In the genomic region with DNA sequence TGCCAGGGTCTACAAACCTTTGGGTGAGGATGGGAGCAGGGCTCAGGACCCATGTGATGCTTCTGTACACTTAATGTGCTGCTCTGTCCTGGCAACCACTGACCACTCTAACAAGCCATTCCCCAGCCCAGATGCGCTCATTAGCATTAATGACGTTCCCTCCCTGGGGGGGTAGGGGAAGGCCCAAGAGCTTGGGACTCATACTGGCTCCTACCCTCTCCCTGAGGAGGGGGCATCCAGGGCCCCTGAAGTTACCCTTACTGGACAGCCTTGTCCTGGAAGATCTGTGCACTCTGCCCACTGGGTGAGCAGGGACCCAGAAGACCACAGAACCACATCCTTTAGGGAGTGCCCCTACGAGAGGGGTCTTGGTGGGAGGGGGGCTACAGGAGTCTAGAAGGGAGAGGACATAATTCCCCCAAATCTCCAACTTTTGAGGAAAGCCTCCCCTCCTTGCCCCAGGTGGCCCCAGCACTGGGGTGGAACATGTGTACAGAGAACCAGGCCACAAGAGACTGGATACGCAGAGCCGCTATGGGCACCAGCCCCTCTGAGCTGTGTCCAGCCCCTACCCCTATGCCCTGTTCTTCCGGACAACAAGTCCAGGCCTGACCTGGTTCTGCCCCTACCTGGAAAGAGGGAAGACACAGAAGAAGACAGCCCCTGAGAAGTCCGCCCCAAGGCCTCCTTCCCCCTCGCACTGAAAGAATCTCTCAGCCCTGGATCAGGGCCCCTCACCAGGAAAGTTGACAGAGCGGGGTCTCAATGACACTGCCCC, we compare ENCODE assay signal across 1 cellular context.
TF ChIP-seq lines count a peak whose summit lies in the region.

No MANE protein-coding gene starts in this region.

TF ChIP-seq in HepG2, 621 proteins besides CTCF, POLR2A, EP300 and RAD21 (continued from another document and continues in another):
- TF ChIP-seq, protein P1, sequence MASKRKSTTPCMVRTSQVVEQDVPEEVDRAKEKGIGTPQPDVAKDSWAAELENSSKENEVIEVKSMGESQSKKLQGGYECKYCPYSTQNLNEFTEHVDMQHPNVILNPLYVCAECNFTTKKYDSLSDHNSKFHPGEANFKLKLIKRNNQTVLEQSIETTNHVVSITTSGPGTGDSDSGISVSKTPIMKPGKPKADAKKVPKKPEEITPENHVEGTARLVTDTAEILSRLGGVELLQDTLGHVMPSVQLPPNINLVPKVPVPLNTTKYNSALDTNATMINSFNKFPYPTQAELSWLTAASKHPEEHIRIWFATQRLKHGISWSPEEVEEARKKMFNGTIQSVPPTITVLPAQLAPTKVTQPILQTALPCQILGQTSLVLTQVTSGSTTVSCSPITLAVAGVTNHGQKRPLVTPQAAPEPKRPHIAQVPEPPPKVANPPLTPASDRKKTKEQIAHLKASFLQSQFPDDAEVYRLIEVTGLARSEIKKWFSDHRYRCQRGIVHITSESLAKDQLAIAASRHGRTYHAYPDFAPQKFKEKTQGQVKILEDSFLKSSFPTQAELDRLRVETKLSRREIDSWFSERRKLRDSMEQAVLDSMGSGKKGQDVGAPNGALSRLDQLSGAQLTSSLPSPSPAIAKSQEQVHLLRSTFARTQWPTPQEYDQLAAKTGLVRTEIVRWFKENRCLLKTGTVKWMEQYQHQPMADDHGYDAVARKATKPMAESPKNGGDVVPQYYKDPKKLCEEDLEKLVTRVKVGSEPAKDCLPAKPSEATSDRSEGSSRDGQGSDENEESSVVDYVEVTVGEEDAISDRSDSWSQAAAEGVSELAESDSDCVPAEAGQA (IDR thresholded peaks at IDR 0.05; ENCODE audit: low read depth) = no peak
- TF ChIP-seq, protein P1 (CRISPR knock-in tag; IDR thresholded peaks at IDR 0.05; ENCODE audit: borderline replicate concordance) = no peak
- TF ChIP-seq, protein P2, sequence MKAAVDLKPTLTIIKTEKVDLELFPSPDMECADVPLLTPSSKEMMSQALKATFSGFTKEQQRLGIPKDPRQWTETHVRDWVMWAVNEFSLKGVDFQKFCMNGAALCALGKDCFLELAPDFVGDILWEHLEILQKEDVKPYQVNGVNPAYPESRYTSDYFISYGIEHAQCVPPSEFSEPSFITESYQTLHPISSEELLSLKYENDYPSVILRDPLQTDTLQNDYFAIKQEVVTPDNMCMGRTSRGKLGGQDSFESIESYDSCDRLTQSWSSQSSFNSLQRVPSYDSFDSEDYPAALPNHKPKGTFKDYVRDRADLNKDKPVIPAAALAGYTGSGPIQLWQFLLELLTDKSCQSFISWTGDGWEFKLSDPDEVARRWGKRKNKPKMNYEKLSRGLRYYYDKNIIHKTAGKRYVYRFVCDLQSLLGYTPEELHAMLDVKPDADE (CRISPR knock-in tag; IDR thresholded peaks at IDR 0.05) = no peak
- no peak for TF ChIP-seq MEIS1 (CRISPR knock-in tag; IDR thresholded peaks at IDR 0.05; ENCODE audit: borderline replicate concordance)
- TF ChIP-seq ZNF619 (CRISPR knock-in tag; IDR thresholded peaks at IDR 0.05) = no peak
- no peak for TF ChIP-seq ZNF20 (CRISPR knock-in tag; IDR thresholded peaks at IDR 0.05)
- TF ChIP-seq, protein P3, sequence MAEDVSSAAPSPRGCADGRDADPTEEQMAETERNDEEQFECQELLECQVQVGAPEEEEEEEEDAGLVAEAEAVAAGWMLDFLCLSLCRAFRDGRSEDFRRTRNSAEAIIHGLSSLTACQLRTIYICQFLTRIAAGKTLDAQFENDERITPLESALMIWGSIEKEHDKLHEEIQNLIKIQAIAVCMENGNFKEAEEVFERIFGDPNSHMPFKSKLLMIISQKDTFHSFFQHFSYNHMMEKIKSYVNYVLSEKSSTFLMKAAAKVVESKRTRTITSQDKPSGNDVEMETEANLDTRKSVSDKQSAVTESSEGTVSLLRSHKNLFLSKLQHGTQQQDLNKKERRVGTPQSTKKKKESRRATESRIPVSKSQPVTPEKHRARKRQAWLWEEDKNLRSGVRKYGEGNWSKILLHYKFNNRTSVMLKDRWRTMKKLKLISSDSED (CRISPR knock-in tag; IDR thresholded peaks at IDR 0.05) = no peak
- TF ChIP-seq, protein P4, sequence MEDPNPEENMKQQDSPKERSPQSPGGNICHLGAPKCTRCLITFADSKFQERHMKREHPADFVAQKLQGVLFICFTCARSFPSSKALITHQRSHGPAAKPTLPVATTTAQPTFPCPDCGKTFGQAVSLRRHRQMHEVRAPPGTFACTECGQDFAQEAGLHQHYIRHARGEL (CRISPR knock-in tag; IDR thresholded peaks at IDR 0.05) = no peak
- TF ChIP-seq, protein P5, sequence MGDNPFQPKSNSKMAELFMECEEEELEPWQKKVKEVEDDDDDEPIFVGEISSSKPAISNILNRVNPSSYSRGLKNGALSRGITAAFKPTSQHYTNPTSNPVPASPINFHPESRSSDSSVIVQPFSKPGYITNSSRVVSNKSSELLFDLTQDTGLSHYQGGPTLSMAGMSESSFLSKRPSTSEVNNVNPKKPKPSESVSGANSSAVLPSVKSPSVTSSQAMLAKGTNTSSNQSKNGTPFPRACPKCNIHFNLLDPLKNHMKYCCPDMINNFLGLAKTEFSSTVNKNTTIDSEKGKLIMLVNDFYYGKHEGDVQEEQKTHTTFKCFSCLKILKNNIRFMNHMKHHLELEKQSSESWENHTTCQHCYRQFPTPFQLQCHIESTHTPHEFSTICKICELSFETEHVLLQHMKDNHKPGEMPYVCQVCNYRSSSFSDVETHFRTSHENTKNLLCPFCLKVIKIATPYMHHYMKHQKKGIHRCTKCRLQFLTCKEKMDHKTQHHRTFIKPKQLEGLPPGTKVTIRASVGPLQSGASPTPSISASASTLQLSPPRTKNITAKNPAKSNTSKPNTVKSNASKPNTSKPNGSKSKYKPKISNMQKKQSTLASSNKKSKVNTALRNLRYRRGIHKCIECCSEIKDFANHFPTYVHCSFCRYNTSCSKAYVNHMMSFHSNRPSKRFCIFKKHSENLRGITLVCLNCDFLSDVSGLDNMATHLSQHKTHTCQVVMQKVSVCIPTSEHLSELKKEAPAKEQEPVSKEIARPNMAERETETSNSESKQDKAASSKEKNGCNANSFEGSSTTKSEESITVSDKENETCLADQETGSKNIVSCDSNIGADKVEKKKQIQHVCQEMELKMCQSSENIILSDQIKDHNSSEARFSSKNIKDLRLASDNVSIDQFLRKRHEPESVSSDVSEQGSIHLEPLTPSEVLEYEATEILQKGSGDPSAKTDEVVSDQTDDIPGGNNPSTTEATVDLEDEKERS (CRISPR knock-in tag; IDR thresholded peaks at IDR 0.05) = 0 out of 2 replicates have a peak, but pooled peaks have one; percentile 19
- no peak for TF ChIP-seq ZBTB20 (CRISPR knock-in tag; IDR thresholded peaks at IDR 0.05; ENCODE audit: borderline replicate concordance, low read depth)
- no peak for TF ChIP-seq SALL2 (CRISPR knock-in tag; IDR thresholded peaks at IDR 0.05)
- TF ChIP-seq ZNF160 (CRISPR knock-in tag; IDR thresholded peaks at IDR 0.05) = no peak
- no peak for TF ChIP-seq ATAD3A (CRISPR knock-in tag; IDR thresholded peaks at IDR 0.05)
- TF ChIP-seq SMYD3 (CRISPR knock-in tag; IDR thresholded peaks at IDR 0.05) = no peak
- no peak for TF ChIP-seq SPEN (CRISPR knock-in tag; IDR thresholded peaks at IDR 0.05; ENCODE audit: low read depth)
- no peak; the same call in 1 of the 2 replicates for TF ChIP-seq ZNF782 (CRISPR knock-in tag; IDR thresholded peaks at IDR 0.05; ENCODE audit: borderline replicate concordance)
- TF ChIP-seq ZNF205 (CRISPR knock-in tag; IDR thresholded peaks at IDR 0.05) = 0 out of 2 replicates have a peak, but pooled peaks have one; percentile 17
- TF ChIP-seq HHEX (CRISPR knock-in tag; IDR thresholded peaks at IDR 0.05) = no peak
- TF ChIP-seq, protein P6, sequence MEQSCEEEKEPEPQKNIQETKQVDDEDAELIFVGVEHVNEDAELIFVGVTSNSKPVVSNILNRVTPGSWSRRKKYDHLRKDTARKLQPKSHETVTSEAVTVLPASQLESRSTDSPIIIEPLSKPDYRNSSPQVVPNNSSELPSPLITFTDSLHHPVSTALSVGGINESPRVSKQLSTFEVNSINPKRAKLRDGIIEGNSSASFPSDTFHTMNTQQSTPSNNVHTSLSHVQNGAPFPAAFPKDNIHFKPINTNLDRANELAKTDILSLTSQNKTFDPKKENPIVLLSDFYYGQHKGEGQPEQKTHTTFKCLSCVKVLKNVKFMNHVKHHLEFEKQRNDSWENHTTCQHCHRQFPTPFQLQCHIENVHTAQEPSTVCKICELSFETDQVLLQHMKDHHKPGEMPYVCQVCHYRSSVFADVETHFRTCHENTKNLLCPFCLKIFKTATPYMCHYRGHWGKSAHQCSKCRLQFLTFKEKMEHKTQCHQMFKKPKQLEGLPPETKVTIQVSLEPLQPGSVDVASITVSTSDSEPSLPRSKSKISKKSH (CRISPR knock-in tag; IDR thresholded peaks at IDR 0.05; ENCODE audit: borderline replicate concordance) = 0 out of 2 replicates have a peak, but pooled peaks have one; percentile 15
- TF ChIP-seq SYNCRIP (IDR thresholded peaks at IDR 0.05; ENCODE audit: insufficient read depth, low read depth, low read length) = no peak
- TF ChIP-seq, protein P7, sequence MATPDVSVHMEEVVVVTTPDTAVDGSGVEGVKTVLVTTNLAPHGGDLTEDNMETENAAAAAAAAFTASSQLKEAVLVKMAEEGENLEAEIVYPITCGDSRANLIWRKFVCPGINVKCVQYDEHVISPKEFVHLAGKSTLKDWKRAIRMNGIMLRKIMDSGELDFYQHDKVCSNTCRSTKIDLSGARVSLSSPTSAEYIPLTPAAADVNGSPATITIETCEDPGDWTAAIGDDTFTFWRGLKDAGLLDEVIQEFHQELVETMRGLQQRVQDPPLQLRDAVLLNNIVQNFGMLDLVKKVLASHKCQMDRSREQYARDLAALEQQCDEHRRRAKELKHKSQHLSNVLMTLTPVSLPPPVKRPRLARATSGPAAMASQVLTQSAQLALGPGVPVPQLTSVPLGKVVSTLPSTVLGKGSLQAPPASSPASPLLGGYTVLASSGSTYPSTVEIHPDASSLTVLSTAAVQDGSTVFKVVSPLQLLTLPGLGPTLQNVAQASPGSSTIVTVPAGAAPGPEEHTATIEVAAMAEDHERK (CRISPR knock-in tag; IDR thresholded peaks at IDR 0.05; ENCODE audit: low read depth) = no peak
- 0 out of 2 replicates have a peak, but pooled peaks have one; percentile 27 for TF ChIP-seq ZNF501 (CRISPR knock-in tag; IDR thresholded peaks at IDR 0.05)
- no peak for TF ChIP-seq DPF2 (CRISPR knock-in tag; IDR thresholded peaks at IDR 0.05; ENCODE audit: borderline replicate concordance, low read depth)
- no peak for TF ChIP-seq PPARG (CRISPR knock-in tag; conservative IDR thresholded peaks at IDR 0.05)
- no peak for TF ChIP-seq ZNF577 (CRISPR knock-in tag; IDR thresholded peaks at IDR 0.05; ENCODE audit: borderline replicate concordance, low read depth)
- TF ChIP-seq, protein P8, sequence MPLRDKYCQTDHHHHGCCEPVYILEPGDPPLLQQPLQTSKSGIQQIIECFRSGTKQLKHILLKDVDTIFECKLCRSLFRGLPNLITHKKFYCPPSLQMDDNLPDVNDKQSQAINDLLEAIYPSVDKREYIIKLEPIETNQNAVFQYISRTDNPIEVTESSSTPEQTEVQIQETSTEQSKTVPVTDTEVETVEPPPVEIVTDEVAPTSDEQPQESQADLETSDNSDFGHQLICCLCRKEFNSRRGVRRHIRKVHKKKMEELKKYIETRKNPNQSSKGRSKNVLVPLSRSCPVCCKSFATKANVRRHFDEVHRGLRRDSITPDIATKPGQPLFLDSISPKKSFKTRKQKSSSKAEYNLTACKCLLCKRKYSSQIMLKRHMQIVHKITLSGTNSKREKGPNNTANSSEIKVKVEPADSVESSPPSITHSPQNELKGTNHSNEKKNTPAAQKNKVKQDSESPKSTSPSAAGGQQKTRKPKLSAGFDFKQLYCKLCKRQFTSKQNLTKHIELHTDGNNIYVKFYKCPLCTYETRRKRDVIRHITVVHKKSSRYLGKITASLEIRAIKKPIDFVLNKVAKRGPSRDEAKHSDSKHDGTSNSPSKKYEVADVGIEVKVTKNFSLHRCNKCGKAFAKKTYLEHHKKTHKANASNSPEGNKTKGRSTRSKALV (CRISPR knock-in tag; IDR thresholded peaks at IDR 0.05) = no peak
- no peak for TF ChIP-seq ZNF292 (CRISPR knock-in tag; IDR thresholded peaks at IDR 0.05; ENCODE audit: borderline replicate concordance, low read depth)
- TF ChIP-seq, protein P9, sequence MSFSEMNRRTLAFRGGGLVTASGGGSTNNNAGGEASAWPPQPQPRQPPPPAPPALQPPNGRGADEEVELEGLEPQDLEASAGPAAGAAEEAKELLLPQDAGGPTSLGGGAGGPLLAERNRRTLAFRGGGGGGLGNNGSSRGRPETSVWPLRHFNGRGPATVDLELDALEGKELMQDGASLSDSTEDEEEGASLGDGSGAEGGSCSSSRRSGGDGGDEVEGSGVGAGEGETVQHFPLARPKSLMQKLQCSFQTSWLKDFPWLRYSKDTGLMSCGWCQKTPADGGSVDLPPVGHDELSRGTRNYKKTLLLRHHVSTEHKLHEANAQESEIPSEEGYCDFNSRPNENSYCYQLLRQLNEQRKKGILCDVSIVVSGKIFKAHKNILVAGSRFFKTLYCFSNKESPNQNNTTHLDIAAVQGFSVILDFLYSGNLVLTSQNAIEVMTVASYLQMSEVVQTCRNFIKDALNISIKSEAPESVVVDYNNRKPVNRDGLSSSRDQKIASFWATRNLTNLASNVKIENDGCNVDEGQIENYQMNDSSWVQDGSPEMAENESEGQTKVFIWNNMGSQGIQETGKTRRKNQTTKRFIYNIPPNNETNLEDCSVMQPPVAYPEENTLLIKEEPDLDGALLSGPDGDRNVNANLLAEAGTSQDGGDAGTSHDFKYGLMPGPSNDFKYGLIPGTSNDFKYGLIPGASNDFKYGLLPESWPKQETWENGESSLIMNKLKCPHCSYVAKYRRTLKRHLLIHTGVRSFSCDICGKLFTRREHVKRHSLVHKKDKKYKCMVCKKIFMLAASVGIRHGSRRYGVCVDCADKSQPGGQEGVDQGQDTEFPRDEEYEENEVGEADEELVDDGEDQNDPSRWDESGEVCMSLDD (CRISPR knock-in tag; IDR thresholded peaks at IDR 0.05; ENCODE audit: borderline replicate concordance) = no peak
- no peak for TF ChIP-seq ARNT2 (CRISPR knock-in tag; IDR thresholded peaks at IDR 0.05; ENCODE audit: low read depth)
- TF ChIP-seq ZC3H4 (CRISPR knock-in tag; IDR thresholded peaks at IDR 0.05; ENCODE audit: borderline replicate concordance) = 0 out of 2 replicates have a peak, but pooled peaks have one; percentile 19
- no peak for TF ChIP-seq ZNF670 (CRISPR knock-in tag; IDR thresholded peaks at IDR 0.05; ENCODE audit: borderline replicate concordance)
